Comparison of ENCODE assay signal across 12 cellular contexts in genomic region chr6:111591901-111592461, GRCh38. TPM values are rescaled to one million over a fixed set of nuclear protein-coding genes. Genes with fewer than 3 reads are reported as not detected.
A peak's percentile ranks its signal among the peaks of the same experiment; 100 is the strongest.
DNase-seq lines count a peak whose midpoint lies in the region.
"Had no signal": no experiment of that assay in that cellular context is flagged by ENCODE, and none has a peak within 500 bp of the region (broad histone marks: within the 10 kb centered on the region; RNA-seq: fewer than 3 reads in every experiment).

No MANE protein-coding gene starts in this region.

- peak; percentile 50 for DNase-seq in G401 (ENCODE audit: low spot score)
- DNase-seq in amniotic epithelial cell (ENCODE audit: low read depth), result peak; percentile 73
- DNase-seq in hepatic stellate cell (ENCODE audit: low spot score), result peak; percentile 47
- no peak for DNase-seq in posterior cingulate gyrus
- DNase-seq in NOMO-1 treated with dmso at 0.1 percent for 144 hours (lab: John Stamatoyannopoulos, UW; ENCODE audit: unreplicated experiment), result no peak
- DNase-seq in stimulated activated CD4-positive, alpha-beta T cell treated with anti-CD3 and anti-CD28 coated beads, Interleukin-4, amount 100 ng/mL, for 24 hours, result no peak
- DNase-seq in DMS53 treated with DMSO at 0.1 percent for 48 hours (lab: John Stamatoyannopoulos, UW; ENCODE audit: unreplicated experiment), result no peak
- DNase-seq: activated CD4-positive, CD25-positive, alpha-beta regulatory T cell treated with anti-CD3 and anti-CD28 coated beads, Interleukin-2, amount 50 U/mL, for 72 hours; activated naive CD4-positive, alpha-beta T cell treated with anti-CD3 and anti-CD28 coated beads, Interleukin-2, amount 50 U/mL, for 16 hours; NK-92 treated with Interleukin-12 subunit alpha and Interleukin-12 subunit beta, amount 100 ng/mL, for 24 hours had no signal

- H3K4me1 ChIP-seq in stomach smooth muscle (ENCODE audit: control insufficient read depth, insufficient read depth, low read length), result peaks cover 32% of the 10 kb centered on the region

- H3K9me3 ChIP-seq in stomach smooth muscle (ENCODE audit: control insufficient read depth in 2 of 2, low read length in 2 of 2), result no peaks in the 10 kb centered on the region
- H3K9me3 ChIP-seq: neutrophil had no signal

- intact Hi-C loops in posterior cingulate gyrus (cut with DNase I), result no loop called here

- no peaks in the 10 kb centered on the region for H3K36me3 ChIP-seq in stomach smooth muscle (ENCODE audit: control insufficient read depth in 2 of 2, insufficient read depth in 2 of 2, low read length in 2 of 2)
- H3K36me3 ChIP-seq: neutrophil had no signal

- peak overlapping the region in 1 of 2 donors; percentile 47 for H3K4me3 ChIP-seq in stomach smooth muscle (ENCODE audit: low read length in 2 of 2)

- H3K27ac ChIP-seq in stomach smooth muscle (ENCODE audit: low read length), result peak overlapping the region; percentile 75
- H3K27ac ChIP-seq: neutrophil had no signal

- in situ Hi-C loops in G401 (cut with HindIII; ENCODE audit: low sequenced_read_pairs), result no loop called here

- no peaks in the 10 kb centered on the region for H3K27me3 ChIP-seq in stomach smooth muscle (ENCODE audit: control insufficient read depth in 1 of 2, insufficient read depth in 2 of 2, low read length in 2 of 2)
- H3K27me3 ChIP-seq: neutrophil had no signal

- no peak overlapping the region for H3K9ac ChIP-seq in stomach smooth muscle (ENCODE audit: low read length in 2 of 2)

RNA-seq across cellular contexts. Expression of gene TRAF3IP2, which starts 13.7 kb away (rescaled TPM):
- 21.8 and 22.4 TPM in 2 replicates for total RNA-seq in G401 (2014; rRNA removed; shearing (Covaris generic))

Comparison
In these comparisons a context has a peak if more than half of its experiments do, and no peak if none do; other contexts are left out.
1. DNase-seq: peak in G401 (single experiment), amniotic epithelial cell (single experiment) and hepatic stellate cell (single experiment); none in posterior cingulate gyrus (0 of 10), NOMO-1 treated with dmso at 0.1 percent for 144 hours (single experiment), stimulated activated CD4-positive, alpha-beta T cell treated with anti-CD3 and anti-CD28 coated beads, Interleukin-4, amount 100 ng/mL, for 24 hours (single experiment) and DMS53 treated with DMSO at 0.1 percent for 48 hours (single experiment).